In the genomic region with DNA sequence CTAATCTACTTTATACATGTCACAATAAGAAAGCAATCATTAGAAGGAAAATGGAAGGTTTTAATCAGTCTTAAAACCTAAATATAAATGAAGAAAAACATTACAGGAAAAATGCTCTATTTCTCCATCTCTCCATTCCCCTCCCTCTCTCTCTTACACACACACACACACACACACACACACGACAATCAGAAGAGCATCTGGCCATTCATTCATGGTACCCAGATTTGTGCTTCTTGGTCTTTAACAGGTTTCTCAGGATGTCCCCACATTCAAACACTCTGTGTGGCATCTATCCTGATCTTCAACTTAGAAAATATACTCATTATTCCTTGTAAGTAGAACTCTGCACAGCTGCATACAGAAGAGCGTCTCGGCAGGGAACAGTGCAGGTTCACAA, we compare ENCODE assay signal across 8 cellular contexts. TPM values are rescaled to one million over a fixed set of nuclear protein-coding genes. Genes with fewer than 3 reads are reported as not detected.
DNase-seq lines count a peak whose midpoint lies in the region; ATAC-seq and TF ChIP-seq lines count a peak whose summit lies in the region.

No MANE protein-coding gene starts in this region.

- H3F3A ChIP-seq in PC-9 (ENCODE audit: insufficient read depth, low read depth), result no peaks in the 10 kb centered on the region

- no peak overlapping the region for H2BK120ac ChIP-seq in trophoblast cell (ENCODE audit: insufficient read depth, low read length, poor library complexity)

- WGBS in trophoblast cell (ENCODE audit: extremely low coverage, insufficient coverage, insufficient read length), result no CpG with 5 or more reads among the region's 3 CpGs

- H2AFZ ChIP-seq in PC-9 (peak overlapping the region; percentile 98), trophoblast cell (ENCODE audit: insufficient read depth, low read length, poor library complexity) (peak overlapping the region; percentile 64)

- no peak overlapping the region for H4K12ac ChIP-seq in trophoblast cell (ENCODE audit: low read depth, low read length)

- H3K27ac ChIP-seq in PC-9, result no peak overlapping the region
- H3K27ac ChIP-seq in trophoblast cell (ENCODE audit: low read depth, low read length), result no peak overlapping the region

- H3K4me2 ChIP-seq in PC-9 (peak overlapping the region; percentile 94), trophoblast cell (ENCODE audit: low read length) (peak overlapping the region; percentile 85)

- BruUV-seq in PC-9 (replicated peaks; lab: Mats Ljungman, UMichigan), result no TSS peak

- H3K79me1 ChIP-seq in trophoblast cell (ENCODE audit: low read length), result peaks cover 6% of the 10 kb centered on the region

- no peak overlapping the region for H4K91ac ChIP-seq in trophoblast cell (ENCODE audit: low read depth, low read length)

- H3K14ac ChIP-seq in trophoblast cell (ENCODE audit: low read length), result no peak overlapping the region

- 0 out of 2 replicates have a peak, but pooled peaks cover 20% of the 10 kb centered on the region for H3K36me3 ChIP-seq in PC-9 (ENCODE audit: low read depth)
- H3K36me3 ChIP-seq in trophoblast cell (ENCODE audit: control insufficient read depth in 1 of 2, insufficient read depth in 2 of 2, low read length in 2 of 2), result peaks cover 7 to 10% of the 10 kb centered on the region in 2 experiments

- peak overlapping the region; percentile 15 for H3K9ac ChIP-seq in trophoblast cell (ENCODE audit: low read length)

- peak overlapping the region; percentile 62 for H2AK5ac ChIP-seq in trophoblast cell (ENCODE audit: low read length)

- H3K27me3 ChIP-seq in PC-9 (ENCODE audit: insufficient read depth, low read depth) (no peaks in the 10 kb centered on the region), trophoblast cell (ENCODE audit: insufficient read depth, low read length) (no peaks in the 10 kb centered on the region)

- ATAC-seq in GM21367 (IDR thresholded peaks at IDR 0.05; ENCODE audit: unreplicated experiment), result no peak
- ATAC-seq in HG02763 (IDR thresholded peaks at IDR 0.05; ENCODE audit: unreplicated experiment), result no peak
- no peak for ATAC-seq in HG02642 (IDR thresholded peaks at IDR 0.05; ENCODE audit: poor library complexity, unreplicated experiment)

- POLR2A ChIA-PET in PC-9 (lab: Charles Lee; ENCODE audit: unreplicated experiment), result no interaction called here

- no peak overlapping the region for H2BK12ac ChIP-seq in trophoblast cell (ENCODE audit: low read length)

- intact Hi-C loops in PC-9 (cut with micrococcal nuclease; ENCODE audit: unreplicated experiment), result loop anchor here (2.0 to 10.0 kb wide), 2 partner anchors 170 to 876 kb away; a partner anchor contains a TSS

- CTCF ChIA-PET in PC-9 (lab: Charles Lee), result no interaction called here

- H3K23ac ChIP-seq in trophoblast cell (ENCODE audit: low read length), result no peak overlapping the region

- no peak overlapping the region for H3K18ac ChIP-seq in trophoblast cell (ENCODE audit: low read length)

- H3K4me3 ChIP-seq in GM12865 (ENCODE audit: low read depth, low read length) (peak overlapping the region; percentile 83), PC-9 (peak overlapping the region; percentile 85), trophoblast cell (ENCODE audit: low read depth, low read length) (no peak overlapping the region)

- no peak overlapping the region for H2BK5ac ChIP-seq in trophoblast cell (ENCODE audit: low read depth, low read length, poor library complexity)

- peaks cover 96% of the 10 kb centered on the region for H3K79me2 ChIP-seq in PC-9 (ENCODE audit: low read depth)
- peaks cover 17% of the 10 kb centered on the region for H3K79me2 ChIP-seq in trophoblast cell (ENCODE audit: control insufficient read depth, insufficient read depth, low read length, poor library complexity)

- peaks cover 17% of the 10 kb centered on the region for H3K4me1 ChIP-seq in PC-9 (replicated peaks; ENCODE audit: insufficient read depth)
- H3K4me1 ChIP-seq in trophoblast cell (ENCODE audit: control insufficient read depth in 1 of 2, insufficient read depth in 2 of 2, low read length in 2 of 2), result no peaks in the 10 kb centered on the region

- no peaks in the 10 kb centered on the region for H3K9me3 ChIP-seq in PC-9 (ENCODE audit: insufficient read depth, low read depth)
- H3K9me3 ChIP-seq in trophoblast cell (ENCODE audit: insufficient read depth, low read depth, low read length), result no peaks in the 10 kb centered on the region

- H4K20me1 ChIP-seq in PC-9 (ENCODE audit: insufficient read depth), result no peaks in the 10 kb centered on the region

- H4K8ac ChIP-seq in trophoblast cell (ENCODE audit: low read depth, low read length), result no peak overlapping the region

- H3K4ac ChIP-seq in trophoblast cell (ENCODE audit: low read depth, low read length), result peak overlapping the region; percentile 35

- no peak for DNase-seq in GM12865 (ENCODE audit: low read depth)
- no peak for DNase-seq in PC-9
- DNase-seq in erythroblast (lab: John Stamatoyannopoulos, UW), result peak; percentile 51 to 58
- DNase-seq in trophoblast cell, result no peak
- DNase-seq in inferior parietal cortex (ENCODE audit: extremely low spot score), result no peak

- TF ChIP-seq CTCF in GM12865 (IDR thresholded peaks at IDR 0.05; ENCODE audit: insufficient read depth, low read depth, low read length, missing control alignments) (no peak), PC-9 (conservative IDR thresholded peaks at IDR 0.05) (no peak)

- H3K9me2 ChIP-seq in PC-9 (ENCODE audit: insufficient read depth), result no peaks in the 10 kb centered on the region

- TF ChIP-seq POLR2A in erythroblast (IDR thresholded peaks at IDR 0.05; ENCODE audit: low read length), result no peak

RNA-seq across cellular contexts. Expression of a gene that starts 0.8 kb away (rescaled TPM):
- total RNA-seq in PC-9 (2021), result 10.6 and 12.0 TPM in 2 replicates
- 19.5 and 19.8 TPM in 2 replicates for polyA plus RNA-seq in trophoblast cell (2013)

RNA-seq across cellular contexts. Expression of a gene that starts 16.6 kb away (rescaled TPM):
- 153 and 199 TPM in 2 replicates for total RNA-seq in PC-9 (2021)
- 235 and 271 TPM in 2 replicates for polyA plus RNA-seq in trophoblast cell (2013)

Comparison
In these comparisons a context has a peak if more than half of its experiments do, and no peak if none do; other contexts are left out.
1. DNase-seq: peak in erythroblast (2 of 2); none in GM12865 (single experiment), PC-9 (0 of 2), trophoblast cell (0 of 2) and inferior parietal cortex (single experiment).